In genomic region chr5:172006378-172007152, GRCh38 we compare ENCODE assay signal across 8 cellular contexts. TPM values are rescaled to one million over a fixed set of nuclear protein-coding genes. Genes with fewer than 3 reads are reported as not detected.
DNase-seq lines count a peak whose midpoint lies in the region; ATAC-seq and TF ChIP-seq lines count a peak whose summit lies in the region.

FBXW11 (minus strand) TSS chr5:172006638; CDS start chr5:172006502, 136 bp downstream.

- H3K27me3 ChIP-seq in muscle layer of duodenum (ENCODE audit: low read depth, low read length), result no peaks in the 10 kb centered on the region

- DNase-seq in DMS153 treated with DMSO at 0.1 percent for 48 hours (lab: John Stamatoyannopoulos, UW; ENCODE audit: unreplicated experiment) (peak; percentile 59), KBM-7 (peak; percentile 95)
- peak; percentile 89 for DNase-seq in activated T-cell treated with anti-CD3 and anti-CD28 coated beads, Interleukin-2, amount 50 U/mL, for 4 hours
- DNase-seq in stimulated activated CD8-positive, alpha-beta memory T cell treated with anti-CD3 and anti-CD28 coated beads, Interleukin-7, amount 100 ng/mL, for 4 hours (ENCODE audit: low read depth in 2 of 2), result peak; percentile 91 to 95

- peaks cover 0 to 10% of the 10 kb centered on the region in 2 donors for H3K36me3 ChIP-seq in muscle layer of duodenum (ENCODE audit: control insufficient read depth in 1 of 2, insufficient read depth in 2 of 2, low read length in 2 of 2)

- peaks cover 51% of the 10 kb centered on the region for H3K4me1 Mint-ChIP-seq in activated T-cell treated with anti-CD3 and anti-CD28 coated beads, Interleukin-2, amount 50 U/mL, for 4 hours (ENCODE audit: low read depth)

- in situ Hi-C loops in KBM-7 (cut with MboI; ENCODE audit: low pct_unique_long_range_greater_than_20kb, low sequenced_read_pairs), result no loop called here

- peaks cover 7% of the 10 kb centered on the region for H3K36me3 Mint-ChIP-seq in activated T-cell treated with anti-CD3 and anti-CD28 coated beads, Interleukin-2, amount 50 U/mL, for 4 hours (ENCODE audit: insufficient read depth)

- H3K4me3 Mint-ChIP-seq in activated T-cell treated with anti-CD3 and anti-CD28 coated beads, Interleukin-2, amount 50 U/mL, for 4 hours, result peak within 1 kb of the TSS; percentile 96

- no peaks in the 10 kb centered on the region for H3K27me3 Mint-ChIP-seq in activated T-cell treated with anti-CD3 and anti-CD28 coated beads, Interleukin-2, amount 50 U/mL, for 4 hours (ENCODE audit: low read depth)

- H3K4me1 ChIP-seq in muscle layer of duodenum (ENCODE audit: control insufficient read depth in 1 of 2, insufficient read depth in 2 of 2, low read length in 2 of 2), result peaks cover 15 to 28% of the 10 kb centered on the region in 2 donors

- peak within 1 kb of the TSS; percentile 92 for H3K4me3 ChIP-seq in muscle layer of duodenum (ENCODE audit: low read depth in 1 of 2, low read length in 2 of 2)

- H3K9me3 ChIP-seq in muscle layer of duodenum (ENCODE audit: control insufficient read depth in 1 of 2, low read length in 2 of 2), result no peaks in the 10 kb centered on the region

- no peaks in the 10 kb centered on the region for H3K9me3 Mint-ChIP-seq in activated T-cell treated with anti-CD3 and anti-CD28 coated beads, Interleukin-2, amount 50 U/mL, for 4 hours

- H3K27ac ChIP-seq in muscle layer of duodenum (ENCODE audit: low read length), result peak within 1 kb of the TSS; percentile 93

- peak; percentile 80 for ATAC-seq in GM21717 (IDR thresholded peaks at IDR 0.05; ENCODE audit: unreplicated experiment)
- ATAC-seq in activated T-cell treated with anti-CD3 and anti-CD28 coated beads, Interleukin-2, amount 50 U/mL, for 4 hours, result peak; percentile 88 to 89
- peak; percentile 93 for ATAC-seq in esophagus mucosa

TF ChIP-seq in PFSK-1, 5 proteins besides CTCF, POLR2A, EP300 and RAD21:
- TF ChIP-seq FOXP2 (optimal IDR thresholded peaks at IDR 0.05; ENCODE audit: borderline replicate concordance, extremely low read depth, extremely low read length, insufficient read depth) (peak; percentile 50), TAF1 (IDR thresholded peaks at IDR 0.05; ENCODE audit: borderline replicate concordance, insufficient read depth, low read length) (peak; percentile 82; the same call in 1 of the 2 replicates), POLR2AphosphoS5 (IDR thresholded peaks at IDR 0.05; ENCODE audit: low read depth, low read length) (peak; percentile 95), SIN3A (IDR thresholded peaks at IDR 0.05; ENCODE audit: borderline replicate concordance, insufficient read depth, low read length) (no peak)
- TF ChIP-seq, protein P1, sequence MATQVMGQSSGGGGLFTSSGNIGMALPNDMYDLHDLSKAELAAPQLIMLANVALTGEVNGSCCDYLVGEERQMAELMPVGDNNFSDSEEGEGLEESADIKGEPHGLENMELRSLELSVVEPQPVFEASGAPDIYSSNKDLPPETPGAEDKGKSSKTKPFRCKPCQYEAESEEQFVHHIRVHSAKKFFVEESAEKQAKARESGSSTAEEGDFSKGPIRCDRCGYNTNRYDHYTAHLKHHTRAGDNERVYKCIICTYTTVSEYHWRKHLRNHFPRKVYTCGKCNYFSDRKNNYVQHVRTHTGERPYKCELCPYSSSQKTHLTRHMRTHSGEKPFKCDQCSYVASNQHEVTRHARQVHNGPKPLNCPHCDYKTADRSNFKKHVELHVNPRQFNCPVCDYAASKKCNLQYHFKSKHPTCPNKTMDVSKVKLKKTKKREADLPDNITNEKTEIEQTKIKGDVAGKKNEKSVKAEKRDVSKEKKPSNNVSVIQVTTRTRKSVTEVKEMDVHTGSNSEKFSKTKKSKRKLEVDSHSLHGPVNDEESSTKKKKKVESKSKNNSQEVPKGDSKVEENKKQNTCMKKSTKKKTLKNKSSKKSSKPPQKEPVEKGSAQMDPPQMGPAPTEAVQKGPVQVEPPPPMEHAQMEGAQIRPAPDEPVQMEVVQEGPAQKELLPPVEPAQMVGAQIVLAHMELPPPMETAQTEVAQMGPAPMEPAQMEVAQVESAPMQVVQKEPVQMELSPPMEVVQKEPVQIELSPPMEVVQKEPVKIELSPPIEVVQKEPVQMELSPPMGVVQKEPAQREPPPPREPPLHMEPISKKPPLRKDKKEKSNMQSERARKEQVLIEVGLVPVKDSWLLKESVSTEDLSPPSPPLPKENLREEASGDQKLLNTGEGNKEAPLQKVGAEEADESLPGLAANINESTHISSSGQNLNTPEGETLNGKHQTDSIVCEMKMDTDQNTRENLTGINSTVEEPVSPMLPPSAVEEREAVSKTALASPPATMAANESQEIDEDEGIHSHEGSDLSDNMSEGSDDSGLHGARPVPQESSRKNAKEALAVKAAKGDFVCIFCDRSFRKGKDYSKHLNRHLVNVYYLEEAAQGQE (IDR thresholded peaks at IDR 0.05; ENCODE audit: insufficient read depth in 1 of 2, low read depth in 2 of 2, low read length in 2 of 2), result no peak

RNA-seq across cellular contexts. Expression of gene FBXW11, which starts in this region (rescaled TPM):
- polyA plus RNA-seq in PFSK-1 (2012; ENCODE audit: insufficient read length, low read depth), result 27.9 TPM
- total RNA-seq in activated T-cell treated with anti-CD3 and anti-CD28 coated beads, Interleukin-2, amount 50 U/mL, for 4 hours, result 10 to 100 TPM; 46.0 to 47.9 (median 47.6) TPM
- 45.9 TPM for total RNA-seq in esophagus mucosa

Comparison
In these comparisons a context has a peak if more than half of its experiments do, and no peak if none do; other contexts are left out.
1. Peak in every context shown above with its lines: DNase-seq, ATAC-seq, H3K4me3 ChIP-seq and H3K27ac ChIP-seq.